14 cellular contexts compared by ENCODE assay signal in genomic region chr1:206952182-206952581, GRCh38. TPM values are rescaled to one million over a fixed set of nuclear protein-coding genes. Genes with fewer than 3 reads are reported as not detected.
DNase-seq lines count a peak whose midpoint lies in the region; ATAC-seq and TF ChIP-seq lines count a peak whose summit lies in the region.
"Had no signal": no experiment of that assay in that cellular context is flagged by ENCODE, and none has a peak within 500 bp of the region (broad histone marks: within the 10 kb centered on the region; RNA-seq: fewer than 3 reads in every experiment).

No MANE protein-coding gene starts in this region.

- WGBS in adrenal gland, 4 donors = 59 to 68% (median 63%) methylated on average over 3 to 4 of the region's 4 CpGs

- intact Hi-C loops in adrenal gland (cut with DNase I) = no loop called here

- DNase-seq in Peyer's patch (no peak), renal cortical epithelial cell (ENCODE audit: low read depth) (peak; percentile 91), SW 1271 (lab: John Stamatoyannopoulos, UW) (no peak), adrenal gland (no peak)
- DNase-seq: activated CD4-positive, alpha-beta T cell treated with anti-CD3 and anti-CD28 coated beads, Interleukin-2, amount 50 U/mL, for 48 hours; NCI-H345; stimulated activated CD4-positive, alpha-beta T cell treated with anti-CD3 and anti-CD28 coated beads, Interleukin-4, amount 100 ng/mL, for 24 hours had no signal

- H3K27me3 ChIP-seq in Peyer's patch (no peaks in the 10 kb centered on the region), adrenal gland (no peaks in the 10 kb centered on the region)

- no peak for TF ChIP-seq POLR2A in Peyer's patch (IDR thresholded peaks at IDR 0.05)
- no peak for TF ChIP-seq POLR2A in adrenal gland (IDR thresholded peaks at IDR 0.05)

- no peaks in the 10 kb centered on the region for H3K9me3 ChIP-seq in Peyer's patch
- no peaks in the 10 kb centered on the region for H3K9me3 ChIP-seq in adrenal gland (replicated peaks in 1 of 3)

- H3K36me3 ChIP-seq in Peyer's patch = no peaks in the 10 kb centered on the region
- H3K36me3 ChIP-seq in adrenal gland (replicated peaks in 1 of 2) = no peaks in the 10 kb centered on the region

- H3K27ac ChIP-seq in Peyer's patch = peak overlapping the region in 3 of 4 donors; percentile 3 to 75 (median 50)
- H3K27ac ChIP-seq in adrenal gland = no peak overlapping the region
- H3K27ac ChIP-seq: KMS-11 had no signal

- peak; percentile 47 for ATAC-seq in GM18511 (IDR thresholded peaks at IDR 0.05; ENCODE audit: unreplicated experiment)
- ATAC-seq in esophagus mucosa = peak; percentile 78
- ATAC-seq in HG02678 (IDR thresholded peaks at IDR 0.05; ENCODE audit: unreplicated experiment) = no peak
- ATAC-seq in activated CD4-positive, CD25-positive, alpha-beta regulatory T cell treated with anti-CD3 and anti-CD28 coated beads, Interleukin-2, amount 50 U/mL, for 24 hours = no peak

- TF ChIP-seq CTCF in Peyer's patch (IDR thresholded peaks at IDR 0.05) (no peak), adrenal gland (IDR thresholded peaks at IDR 0.05) (no peak)

- H3K4me1 ChIP-seq in Peyer's patch (peaks cover 0 to 54% (median 4%) of the 10 kb centered on the region in 4 donors), adrenal gland (replicated peaks in 1 of 2) (no peaks in the 10 kb centered on the region)

- H3K4me3 ChIP-seq in Peyer's patch = no peak overlapping the region
- no peak overlapping the region for H3K4me3 ChIP-seq in adrenal gland

RNA-seq across cellular contexts. Expression of gene PIGR, which starts 5.9 kb away (rescaled TPM):
- total RNA-seq in Peyer's patch = 1,000 to 10,000 TPM in 3 of 4 donors, 100 to 1,000 TPM in 1; 588 to 3,176 (median 2,192) TPM
- total RNA-seq in esophagus mucosa = 35.4 TPM
- 3.8 and 15.7 TPM in 2 replicates for total RNA-seq in renal cortical epithelial cell
- 1 to 10 TPM in 3 of 8 donors, under 1 TPM in 3, not detected in 2; under 0.01 to 3.4 (median 1.1) TPM for total RNA-seq in adrenal gland
- polyA plus RNA-seq in adrenal gland = under 1 TPM; 0.04 to 0.88 (median 0.10) TPM
- total RNA-seq: osteoblast, SK-MEL-5 had no signal

RNA-seq across cellular contexts. Expression of gene FCAMR, which starts 18.1 kb away (rescaled TPM):
- total RNA-seq in Peyer's patch (1 to 10 TPM in 1 of 4 donors, under 1 TPM in 2, not detected in 1; 0.85 to 1.5 (median 0.88) TPM), esophagus mucosa (0.08 TPM), renal cortical epithelial cell (0.69 and 3.6 TPM in 2 replicates), adrenal gland (not detected)
- polyA plus RNA-seq in adrenal gland = not detected
- total RNA-seq: osteoblast, SK-MEL-5 had no signal

RNA-seq across cellular contexts. Expression of gene FCMR, which starts 30.4 kb away (rescaled TPM):
- total RNA-seq in Peyer's patch (100 to 1,000 TPM in 1 of 4 donors, 1 to 10 TPM in 3; 7.4 to 248 (median 8.6) TPM), esophagus mucosa (2.9 TPM), renal cortical epithelial cell (0.05 TPM in 1 of 2 replicates, not detected in the other), adrenal gland (1 to 10 TPM in 5 of 8 donors, under 1 TPM in 2, not detected in 1; 0.43 to 3.0 (median 1.6) TPM)
- 1 to 10 TPM in 2 of 3 donors, under 1 TPM in 1; 0.27 to 1.5 (median 1.2) TPM for polyA plus RNA-seq in adrenal gland
- total RNA-seq: osteoblast had no signal

RNA-seq across cellular contexts. Expression of gene IL24, which starts 54.9 kb away (rescaled TPM):
- total RNA-seq in Peyer's patch (not detected), esophagus mucosa (0.12 TPM), renal cortical epithelial cell (not detected in 2 replicates), adrenal gland (not detected)
- not detected for polyA plus RNA-seq in adrenal gland
- total RNA-seq: osteoblast had no signal

Comparison
In these comparisons a context has a peak if more than half of its experiments do, and no peak if none do; other contexts are left out.
1. ATAC-seq: peak in GM18511 (single experiment) and esophagus mucosa (single experiment); none in HG02678 (single experiment) and activated CD4-positive, CD25-positive, alpha-beta regulatory T cell treated with anti-CD3 and anti-CD28 coated beads, Interleukin-2, amount 50 U/mL, for 24 hours (0 of 2).
2. H3K27ac ChIP-seq: peak in Peyer's patch (3 of 4); none in adrenal gland (0 of 5).
3. RNA of gene PIGR, which starts 5.9 kb away (total RNA-seq): 588 to 3,176 TPM in Peyer's patch; 35.4 TPM in esophagus mucosa (single experiment), 3.8 to 15.7 TPM in renal cortical epithelial cell and under 0.01 to 3.4 TPM in adrenal gland; every median in the first group is over 10 times any median in the second.